ENCODE assay signal across 12 cellular contexts in genomic region chr13:112213467-112214245, GRCh38.
DNase-seq lines count a peak whose midpoint lies in the region; ATAC-seq and TF ChIP-seq lines count a peak whose summit lies in the region.
"Had no signal": no experiment of that assay in that cellular context is flagged by ENCODE, and none has a peak within 500 bp of the region (broad histone marks: within the 10 kb centered on the region; RNA-seq: fewer than 3 reads in every experiment).

No MANE protein-coding gene starts in this region.

- peaks cover 0 to 3% of the 10 kb centered on the region in 2 donors for H3K9me3 ChIP-seq in lung (ENCODE audit: control insufficient read depth in 2 of 2, insufficient read depth in 1 of 2, low read length in 1 of 2)

- H3K36me3 ChIP-seq in lung (ENCODE audit: control insufficient read depth in 2 of 2, insufficient read depth in 2 of 2, low read length in 2 of 2), result no peaks in the 10 kb centered on the region

- 79 to 88% methylated on average over 24 of the region's 24 CpGs for whole genome bisulfite sequencing in lung, 2 donors

- TF ChIP-seq CTCF in lung (IDR thresholded peaks at IDR 0.05; ENCODE audit: control extremely low read depth, extremely low read depth) (no peak), GM13976 (IDR thresholded peaks at IDR 0.05; ENCODE audit: borderline replicate concordance, control extremely low read depth, extremely low read depth, insufficient read depth, missing control alignments) (no peak)

- no peaks in the 10 kb centered on the region for H3K27me3 ChIP-seq in lung (ENCODE audit: control insufficient read depth, insufficient read depth)

- peaks cover 0 to 2% of the 10 kb centered on the region in 2 donors for H3K4me1 ChIP-seq in lung (ENCODE audit: control insufficient read depth in 2 of 2, insufficient read depth in 2 of 2, low read length in 2 of 2)

- no peak overlapping the region for H3K27ac ChIP-seq in lung (ENCODE audit: low read depth in 1 of 2, low read length in 1 of 2)
- H3K27ac ChIP-seq: VCaP had no signal

- DNase-seq in DMS79 treated with DMSO at 0.1 percent for 48 hours (lab: John Stamatoyannopoulos, UW), result peak; percentile 53
- peak; percentile 23 to 96 (median 90) for DNase-seq in NCI-H1417 (lab: John Stamatoyannopoulos, UW)
- peak; percentile 97 for DNase-seq in NCI-H748 (lab: John Stamatoyannopoulos, UW; ENCODE audit: unreplicated experiment)
- DNase-seq in lung (ENCODE audit: low spot score), result peak; percentile 43
- no peak for DNase-seq in GM13976 (ENCODE audit: low spot score)
- DNase-seq in foreskin melanocyte, result no peak
- DNase-seq: activated gamma-delta T cell treated with Interleukin-2 at 50 U/mL for 16 hours, NCI-H524 treated with DMSO at 0.1 percent for 48 hours had no signal

- in situ Hi-C loops in GM13976 (cut with MboI; ENCODE audit: low sequenced_read_pairs, unreplicated experiment), result no loop called here

- H3K4me3 ChIP-seq in lung, result no peak overlapping the region

- ATAC-seq in lung (ENCODE audit: insufficient read depth, low FRiP score) (peak; percentile 17), HG03342 (IDR thresholded peaks at IDR 0.05; ENCODE audit: unreplicated experiment) (no peak), GM18498 (IDR thresholded peaks at IDR 0.05; ENCODE audit: unreplicated experiment) (no peak)
- ATAC-seq: Right ventricle myocardium inferior had no signal

Comparison
In these comparisons a context has a peak if more than half of its experiments do, and no peak if none do; other contexts are left out.
1. DNase-seq: peak in DMS79 treated with DMSO at 0.1 percent for 48 hours (single experiment), NCI-H1417 (3 of 3), NCI-H748 (single experiment) and lung (single experiment); none in GM13976 (single experiment) and foreskin melanocyte (single experiment).